ENCODE assay signal across 8 cellular contexts in the genomic region with DNA sequence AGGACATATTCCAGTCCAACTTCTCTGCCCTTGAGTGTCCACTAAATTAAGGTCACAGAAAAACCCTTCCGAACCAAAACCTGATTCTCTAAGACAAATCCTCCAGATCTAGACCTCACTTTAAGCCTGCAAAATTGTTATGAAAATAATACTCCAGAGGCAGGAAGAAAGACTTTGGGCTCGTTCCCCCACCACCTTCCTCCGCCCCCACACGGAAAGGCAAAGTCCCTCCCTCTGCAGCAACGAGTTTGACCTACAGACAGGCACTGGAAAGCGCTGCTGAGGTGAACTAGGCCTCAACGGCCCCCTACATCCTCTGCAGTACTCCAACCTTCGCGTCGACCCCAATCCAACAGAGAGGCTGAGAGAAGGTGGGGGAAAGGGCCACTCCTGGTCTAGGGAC. TPM values are rescaled to one million over a fixed set of nuclear protein-coding genes. Genes with fewer than 3 reads are reported as not detected.
DNase-seq lines count a peak whose midpoint lies in the region; ATAC-seq and TF ChIP-seq lines count a peak whose summit lies in the region.

No MANE protein-coding gene starts in this region.

- ATAC-seq in HG03432 (IDR thresholded peaks at IDR 0.05; ENCODE audit: unreplicated experiment) (peak; percentile 61), right cardiac atrium (peak; percentile 84 to 86)

- peak overlapping the region; percentile 88 to 98 (median 91) for H3K9ac ChIP-seq in BLaER1 treated with 17β-estradiol and CSF1 and Interleukin-3, amounts not matched to agents 10 nM and 100 nM

- H3K27me3 ChIP-seq in BLaER1 treated with 17β-estradiol and CSF1 and Interleukin-3, amounts not matched to agents 10 nM and 100 nM: no peaks in the 10 kb centered on the region
- H3K27me3 ChIP-seq in SJCRH30: no peaks in the 10 kb centered on the region
- no peaks in the 10 kb centered on the region for H3K27me3 ChIP-seq in adrenal gland
- no peaks in the 10 kb centered on the region for H3K27me3 ChIP-seq in right cardiac atrium (ENCODE audit: control insufficient read depth, insufficient read depth)
- H3K27me3 ChIP-seq in sigmoid colon: no peaks in the 10 kb centered on the region

- TF ChIP-seq EP300 in sigmoid colon (IDR thresholded peaks at IDR 0.05): no peak

- peaks cover 13 to 29% (median 18%) of the 10 kb centered on the region in 10 experiments for H3K4me1 ChIP-seq in BLaER1 treated with 17β-estradiol and CSF1 and Interleukin-3, amounts not matched to agents 10 nM and 100 nM
- H3K4me1 ChIP-seq in SJCRH30 (0 out of 2 replicates have a peak, but pooled peaks cover 7% of the 10 kb centered on the region), adrenal gland (replicated peaks in 1 of 2) (peaks cover 7 to 23% of the 10 kb centered on the region in 2 donors), right cardiac atrium (ENCODE audit: control insufficient read depth, insufficient read depth, low read length) (no peaks in the 10 kb centered on the region), sigmoid colon (peaks cover 0 to 31% (median 13%) of the 10 kb centered on the region in 4 donors)

- peak overlapping the region; percentile 77 to 96 (median 86) for H3K4me3 ChIP-seq in BLaER1 treated with 17β-estradiol and CSF1 and Interleukin-3, amounts not matched to agents 10 nM and 100 nM
- H3K4me3 ChIP-seq in SJCRH30 (peak overlapping the region; percentile 83), adrenal gland (peak overlapping the region; percentile 77 to 96 (median 84)), right cardiac atrium (ENCODE audit: low read length) (peak overlapping the region; percentile 85), sigmoid colon (peak overlapping the region; percentile 85 to 87 (median 86))

- TF ChIP-seq POLR2A in adrenal gland (IDR thresholded peaks at IDR 0.05) (no peak), sigmoid colon (IDR thresholded peaks at IDR 0.05) (no peak)

- WGBS in adrenal gland, 4 donors: 3 to 5% (median 3%) methylated on average over 10 of the region's 10 CpGs
- 5% methylated on average over 10 of the region's 10 CpGs for WGBS in right cardiac atrium
- 2 to 5% methylated on average over 10 of the region's 10 CpGs for WGBS in sigmoid colon, 2 donors

- intact Hi-C loops in adrenal gland (cut with DNase I): loop anchor here (10.0 kb wide), 2 partner anchors 46 to 66 kb away; no protein-coding TSS in a partner anchor
- intact Hi-C loops in right cardiac atrium (cut with DNase I): no loop called here
- intact Hi-C loops in sigmoid colon (cut with DNase I): loop anchor here (1.0 to 10.0 kb wide), 3 partner anchors 12 to 1374 kb away; a partner anchor contains a TSS

- peak overlapping the region; percentile 84 to 94 (median 90) for H3K27ac ChIP-seq in BLaER1 treated with 17β-estradiol and CSF1 and Interleukin-3, amounts not matched to agents 10 nM and 100 nM
- H3K27ac ChIP-seq in SJCRH30 (peak overlapping the region; percentile 59), adrenal gland (peak overlapping the region; percentile 83 to 93 (median 87)), right cardiac atrium (ENCODE audit: low read length) (peak overlapping the region; percentile 94), sigmoid colon (peak overlapping the region; percentile 86 to 98 (median 92))

- H3K4me2 ChIP-seq in BLaER1 treated with 17β-estradiol and CSF1 and Interleukin-3, amounts not matched to agents 10 nM and 100 nM: peak overlapping the region; percentile 69 to 95 (median 80)

- H3K9me3 ChIP-seq in BLaER1 treated with 17β-estradiol and CSF1 and Interleukin-3, amounts not matched to agents 10 nM and 100 nM (replicated peaks in 1 of 11): no peaks in the 10 kb centered on the region; a peak in 2 of 22 replicates
- H3K9me3 ChIP-seq in SJCRH30 (replicated peaks): no peaks in the 10 kb centered on the region
- H3K9me3 ChIP-seq in adrenal gland (replicated peaks in 1 of 3): no peaks in the 10 kb centered on the region
- no peaks in the 10 kb centered on the region for H3K9me3 ChIP-seq in right cardiac atrium (ENCODE audit: control insufficient read depth, low read length)
- no peaks in the 10 kb centered on the region for H3K9me3 ChIP-seq in sigmoid colon

- TF ChIP-seq CTCF in adrenal gland (IDR thresholded peaks at IDR 0.05): no peak
- no peak for TF ChIP-seq CTCF in sigmoid colon (IDR thresholded peaks at IDR 0.05)

- DNase-seq in GM19240 (ENCODE audit: insufficient read length, low spot score) (peak; percentile 8), SJCRH30 (peak; percentile 50 to 57), adrenal gland (peak; percentile 30 to 70 (median 46)), right cardiac atrium (peak; percentile 39 to 54 (median 51)), sigmoid colon (peak; percentile 67), NCI-H1930 (lab: John Stamatoyannopoulos, UW) (no peak)

- H4K20me1 ChIP-seq in BLaER1 treated with 17β-estradiol and CSF1 and Interleukin-3, amounts not matched to agents 10 nM and 100 nM: peaks cover 35 to 56% (median 51%) of the 10 kb centered on the region in 11 experiments; a peak in 21 of 22 replicates

- H3K36me3 ChIP-seq in BLaER1 treated with 17β-estradiol and CSF1 and Interleukin-3, amounts not matched to agents 10 nM and 100 nM: peaks cover 42 to 49% (median 46%) of the 10 kb centered on the region in 11 experiments
- H3K36me3 ChIP-seq in SJCRH30 (peaks cover 38% of the 10 kb centered on the region), adrenal gland (replicated peaks in 1 of 2) (peaks cover 0 to 36% of the 10 kb centered on the region in 2 donors), sigmoid colon (peaks cover 11 to 44% (median 20%) of the 10 kb centered on the region in 4 donors)

RNA-seq across cellular contexts. Expression of a gene that starts 0.8 kb away (rescaled TPM):
- 330 and 335 TPM in 2 replicates for total RNA-seq in SJCRH30 (2014; rRNA removed; shearing (Covaris generic))
- total RNA-seq in adrenal gland (100 to 1,000 TPM; 104 to 249 (median 189) TPM), right cardiac atrium (100 to 1,000 TPM; 737 to 882 (median 842) TPM), sigmoid colon (100 to 1,000 TPM in 3 of 4 donors, 10 to 100 TPM in 1; 97.5 to 233 (median 163) TPM)
- polyA plus RNA-seq in adrenal gland (100 to 1,000 TPM; 100 to 273 (median 152) TPM), right cardiac atrium (1,357 TPM), sigmoid colon (1,000 to 10,000 TPM in 1 of 3 donors, 100 to 1,000 TPM in 2; 613 to 1,261 (median 899) TPM)

RNA-seq across cellular contexts. Expression of a gene that starts 12.7 kb away (rescaled TPM):
- 35.2 and 48.5 TPM in 2 replicates for total RNA-seq in SJCRH30 (2014; rRNA removed; shearing (Covaris generic))
- 10 to 100 TPM; 34.3 to 58.3 (median 51.4) TPM for total RNA-seq in adrenal gland
- 10 to 100 TPM; 16.5 to 60.1 (median 20.9) TPM for polyA plus RNA-seq in adrenal gland
- 10 to 100 TPM; 27.6 to 39.2 (median 30.9) TPM for total RNA-seq in right cardiac atrium
- polyA plus RNA-seq in right cardiac atrium: 10.8 TPM
- 10 to 100 TPM; 46.0 to 59.6 (median 47.3) TPM for total RNA-seq in sigmoid colon
- 10 to 100 TPM; 13.2 to 17.3 (median 13.4) TPM for polyA plus RNA-seq in sigmoid colon

Comparison
In these comparisons a context has a peak if more than half of its experiments do, and no peak if none do; other contexts are left out.
1. DNase-seq: peak in GM19240 (single experiment), SJCRH30 (2 of 2), adrenal gland (7 of 7), right cardiac atrium (3 of 3) and sigmoid colon (single experiment); none in NCI-H1930 (0 of 2).
2. intact Hi-C loops: an anchor here in adrenal gland (10.0 kb wide) and sigmoid colon (1.0 to 10.0 kb wide); none called in right cardiac atrium.
3. Peak in every context shown above with its lines, with median percentiles within 50 percentile points of each other: H3K27ac ChIP-seq and H3K4me3 ChIP-seq.